Comparison of ENCODE assay signal across 8 cellular contexts in the genomic region with DNA sequence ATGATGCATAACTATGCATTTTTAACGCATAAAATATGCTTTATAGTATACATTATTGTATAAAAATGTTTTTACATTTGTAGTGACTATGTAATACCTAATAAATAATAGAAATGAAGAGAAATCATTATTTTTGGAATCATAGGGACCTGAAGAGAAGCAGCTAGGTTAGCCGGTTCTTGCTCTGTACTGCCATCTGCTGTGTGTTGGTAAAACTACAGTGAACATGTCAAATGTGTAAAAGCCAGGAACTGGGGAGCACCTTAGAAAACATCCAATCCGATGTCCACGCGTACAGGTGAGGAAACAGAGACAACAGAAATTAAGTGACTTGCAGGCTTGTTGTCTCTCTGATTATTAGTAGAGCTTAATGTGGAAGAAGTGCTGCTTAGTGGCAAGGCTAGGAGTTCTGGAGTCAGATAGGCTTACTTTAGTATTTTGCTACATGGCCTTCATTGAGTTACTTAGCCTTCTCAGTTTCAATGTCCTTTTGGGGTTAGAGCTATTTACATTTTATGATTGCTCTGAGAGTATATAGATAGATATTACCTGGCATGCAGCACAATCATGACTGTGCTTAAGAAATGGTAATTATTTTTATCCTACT.
A peak's percentile ranks its signal among the peaks of the same experiment; 100 is the strongest.
DNase-seq lines count a peak whose midpoint lies in the region; ATAC-seq and TF ChIP-seq lines count a peak whose summit lies in the region.

No MANE protein-coding gene starts in this region.

- DNase-seq in NCI-H1105 treated with DMSO at 0.1 percent for 48 hours (lab: John Stamatoyannopoulos, UW) (peak; percentile 1), NCI-H1105 (lab: John Stamatoyannopoulos, UW) (no peak), LoVo (ENCODE audit: low spot score) (peak; percentile 68), SK-N-MC (ENCODE audit: low read depth, low spot score) (peak; percentile 58), colonic mucosa (peak; percentile 40), memory B cell (ENCODE audit: low spot score in 2 of 2) (peak; percentile 6 to 15), upper lobe of right lung (no peak)

- H3K9me3 ChIP-seq in SK-N-MC (ENCODE audit: low read depth, low read length) (no peaks in the 10 kb centered on the region), colonic mucosa (no peaks in the 10 kb centered on the region), upper lobe of right lung (no peaks in the 10 kb centered on the region)

- peaks cover 6% of the 10 kb centered on the region for H3K9me3 Mint-ChIP-seq in memory B cell

- peaks cover 2% of the 10 kb centered on the region for H3K36me3 Mint-ChIP-seq in memory B cell

- no peaks in the 10 kb centered on the region for H3K27me3 ChIP-seq in colonic mucosa
- no peaks in the 10 kb centered on the region for H3K27me3 ChIP-seq in upper lobe of right lung

- H3K9ac ChIP-seq in SK-N-MC (ENCODE audit: insufficient read length) = no peak overlapping the region
- no peak overlapping the region for H3K9ac ChIP-seq in colonic mucosa (ENCODE audit: low read depth in 2 of 2, low read length in 2 of 2)

- ATAC-seq in GM21619 (IDR thresholded peaks at IDR 0.05; ENCODE audit: unreplicated experiment) (peak; percentile 73), memory B cell (ENCODE audit: low read depth) (peak; percentile 29), upper lobe of right lung (peak; percentile 85)

- no peaks in the 10 kb centered on the region for H3K36me3 ChIP-seq in SK-N-MC (ENCODE audit: insufficient read depth, low read length)
- no peaks in the 10 kb centered on the region for H3K36me3 ChIP-seq in colonic mucosa
- H3K36me3 ChIP-seq in upper lobe of right lung = no peaks in the 10 kb centered on the region

- no peaks in the 10 kb centered on the region for H3K4me1 Mint-ChIP-seq in memory B cell

- H3K27ac ChIP-seq in SK-N-MC (0 out of 2 replicates have a peak overlapping the region, but pooled peaks have one; percentile 5), colonic mucosa (no peak overlapping the region), upper lobe of right lung (no peak overlapping the region)

- H3K27ac Mint-ChIP-seq in memory B cell = no peak overlapping the region

- H3K27me3 Mint-ChIP-seq in memory B cell = peaks cover 6% of the 10 kb centered on the region

- no peak overlapping the region for H3K4me3 ChIP-seq in SK-N-MC
- H3K4me3 ChIP-seq in colonic mucosa = no peak overlapping the region
- H3K4me3 ChIP-seq in upper lobe of right lung = no peak overlapping the region

- peak; percentile 58 for TF ChIP-seq CTCF in colonic mucosa (IDR thresholded peaks at IDR 0.05)
- TF ChIP-seq CTCF in upper lobe of right lung (IDR thresholded peaks at IDR 0.05) = peak; percentile 74

- H3K4me1 ChIP-seq in colonic mucosa (no peaks in the 10 kb centered on the region), upper lobe of right lung (no peaks in the 10 kb centered on the region)

- H3K4me3 Mint-ChIP-seq in memory B cell = no peak overlapping the region

- intact Hi-C loops in colonic mucosa (cut with DNase I) (no loop called here), upper lobe of right lung (cut with DNase I) (no loop called here)

Comparison
In these comparisons a context has a peak if more than half of its experiments do, and no peak if none do; other contexts are left out.
1. DNase-seq: peak in NCI-H1105 treated with DMSO at 0.1 percent for 48 hours (single experiment), LoVo (single experiment), SK-N-MC (single experiment), colonic mucosa (single experiment) and memory B cell (2 of 2); none in NCI-H1105 (single experiment) and upper lobe of right lung (single experiment).
2. ATAC-seq: peak in every context shown above with its lines; median percentile 85 in upper lobe of right lung; 73 in GM21619; 29 in memory B cell.